9 cellular contexts compared by ENCODE assay signal in the genomic region with DNA sequence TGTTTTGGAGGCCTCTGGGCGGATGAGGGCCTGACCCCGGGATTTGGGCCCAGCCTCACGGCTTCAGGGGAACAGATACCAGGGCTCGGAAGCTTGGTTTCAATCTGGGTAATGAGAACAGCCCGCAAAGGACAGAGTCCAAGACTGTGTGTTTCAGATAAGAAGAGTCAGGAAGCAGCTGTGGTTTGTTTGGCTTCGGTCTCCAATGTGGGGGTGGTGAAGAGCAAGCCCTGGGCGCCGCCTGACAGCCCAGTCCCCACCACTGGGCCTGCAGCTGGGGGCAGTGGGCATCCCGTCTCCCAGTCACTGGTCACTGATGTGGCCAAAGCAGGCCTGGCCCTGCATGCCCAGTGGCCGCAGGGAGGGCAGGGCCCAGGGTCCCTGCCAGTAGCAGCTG. TPM values are rescaled to one million over a fixed set of nuclear protein-coding genes. Genes with fewer than 3 reads are reported as not detected.
DNase-seq lines count a peak whose midpoint lies in the region; ATAC-seq, FAIRE-seq and TF ChIP-seq lines count a peak whose summit lies in the region.
"Had no signal": no experiment of that assay in that cellular context is flagged by ENCODE, and none has a peak within 500 bp of the region (broad histone marks: within the 10 kb centered on the region; RNA-seq: fewer than 3 reads in every experiment).

No MANE protein-coding gene starts in this region.

- H3K36me3 ChIP-seq in thoracic aorta = no peaks in the 10 kb centered on the region
- H3K36me3 ChIP-seq: neutrophil had no signal

- TF ChIP-seq CTCF in GM10248 (IDR thresholded peaks at IDR 0.05; ENCODE audit: control extremely low read depth, extremely low read depth, low read depth, missing control alignments) (no peak), fibroblast of villous mesenchyme (IDR thresholded peaks at IDR 0.05; ENCODE audit: insufficient read depth, low read depth, low read length) (no peak), thoracic aorta (IDR thresholded peaks at IDR 0.05) (no peak)

- peak overlapping the region; percentile 11 to 15 for H3K27ac ChIP-seq in thoracic aorta
- H3K27ac ChIP-seq: neutrophil had no signal

- POLR2A ChIA-PET in GM10248 (lab: Yijun Ruan, JAX) = no interaction called here

- ATAC-seq in GM21390 (IDR thresholded peaks at IDR 0.05; ENCODE audit: unreplicated experiment) (peak; percentile 97), HG03575 (IDR thresholded peaks at IDR 0.05; ENCODE audit: extremely low read depth, insufficient number of reproducible peaks, low FRiP score, unreplicated experiment) (peak; percentile 92), thoracic aorta (ENCODE audit: insufficient number of reproducible peaks, low FRiP score, low read depth) (no peak)

- no peaks in the 10 kb centered on the region for H3K27me3 ChIP-seq in thoracic aorta (replicated peaks; ENCODE audit: insufficient read depth)

- no peaks in the 10 kb centered on the region for H3K9me3 ChIP-seq in thoracic aorta
- H3K9me3 ChIP-seq: neutrophil had no signal

- no peak overlapping the region for H3K4me3 ChIP-seq in fibroblast of villous mesenchyme (ENCODE audit: low read depth, low read length)
- no peak overlapping the region for H3K4me3 ChIP-seq in thoracic aorta

- CTCF ChIA-PET in GM10248 (lab: Yijun Ruan, JAX) = interaction anchor here (1.0 to 2.9 kb wide), 9 partner anchors 9 to 282 kb away, joined by 3 to 21 read pairs (median 5); partner anchors contain the start of gene WFS1

- FAIRE-seq in frontal cortex (lab: Jason Lieb, UNC) = no peak

- peaks cover 41 to 84% of the 10 kb centered on the region in 2 donors for H3K4me1 ChIP-seq in thoracic aorta (ENCODE audit: control insufficient read depth in 1 of 2, low read depth in 2 of 2)

- DNase-seq in GM10248 (ENCODE audit: extremely low spot score) (peak; percentile 74), fibroblast of villous mesenchyme (ENCODE audit: low read depth) (peak; percentile 78), thoracic aorta (ENCODE audit: low spot score) (no peak), frontal cortex (ENCODE audit: low spot score in 2 of 2) (no peak), inferior parietal cortex (ENCODE audit: extremely low spot score) (no peak), DMS114 treated with DMSO at 0.1 percent for 48 hours (lab: John Stamatoyannopoulos, UW; ENCODE audit: unreplicated experiment) (no peak)

RNA-seq across cellular contexts. Expression of gene WFS1, which starts 9.1 kb away (rescaled TPM):
- total RNA-seq in fibroblast of villous mesenchyme (39.3 and 42.3 TPM in 2 replicates), thoracic aorta (100 to 1,000 TPM in 1 of 2 donors, 10 to 100 TPM in 1; 77.9 to 131 TPM), frontal cortex (3.7 TPM)

Comparison
In these comparisons a context has a peak if more than half of its experiments do, and no peak if none do; other contexts are left out.
1. DNase-seq: peak in GM10248 (single experiment) and fibroblast of villous mesenchyme (single experiment); none in thoracic aorta (single experiment), frontal cortex (0 of 2), inferior parietal cortex (single experiment) and DMS114 treated with DMSO at 0.1 percent for 48 hours (single experiment).